In genomic region chr6:149941583-149942460, GRCh38 we compare ENCODE assay signal across 1 cellular context.
TF ChIP-seq lines count a peak whose summit lies in the region.

Gene ULBP2 (plus strand): TSS chr6:149942014. CDS start chr6:149942073, 59 bp downstream.

TF ChIP-seq in H1, 55 proteins besides CTCF, POLR2A, EP300 and RAD21:
- TF ChIP-seq ASH2L (IDR thresholded peaks at IDR 0.05; ENCODE audit: low read length) (peak; percentile 18), CREB1 (IDR thresholded peaks at IDR 0.05) (peak; percentile 65), BRCA1 (IDR thresholded peaks at IDR 0.05; ENCODE audit: low read depth, low read length) (no peak), SP1 (IDR thresholded peaks at IDR 0.05; ENCODE audit: low read depth, low read length) (peak; percentile 24; the same call in 1 of the 2 replicates), EZH2 (IDR thresholded peaks at IDR 0.05; ENCODE audit: low read depth, low read length, severe bottlenecking) (peak; percentile 86), E2F6 (IDR thresholded peaks at IDR 0.05) (peak; percentile 11), SUZ12 (IDR thresholded peaks at IDR 0.05; ENCODE audit: low read length) (peak; percentile 77), CBX8 (IDR thresholded peaks at IDR 0.05; ENCODE audit: borderline replicate concordance, low read depth, low read length) (no peak), KDM4A (IDR thresholded peaks at IDR 0.05; ENCODE audit: low read depth, low read length, severe bottlenecking) (peak; percentile 75), RNF2 (IDR thresholded peaks at IDR 0.05; ENCODE audit: borderline replicate concordance, low read depth, low read length, missing control alignments, poor library complexity, severe bottlenecking) (peak; percentile 45)
TF ChIP-seq in H1: peak in this region for 8.
